In genomic region chr16:66936462-66936861, GRCh38 we compare ENCODE assay signal across 1 cellular context.
TF ChIP-seq lines count a peak whose summit lies in the region.

No MANE protein-coding gene starts in this region.

TF ChIP-seq in GM23338, 12 proteins besides CTCF, POLR2A, EP300 and RAD21 (continued from another document):
- no peak for TF ChIP-seq ZNF462 (CRISPR knock-in tag; IDR thresholded peaks at IDR 0.05)
- TF ChIP-seq EZH2phosphoT487 (IDR thresholded peaks at IDR 0.05; ENCODE audit: unreplicated experiment) = no peak
- no peak for TF ChIP-seq EZH2 (IDR thresholded peaks at IDR 0.05; ENCODE audit: low read depth, unreplicated experiment)
- no peak for TF ChIP-seq REST (IDR thresholded peaks at IDR 0.05; ENCODE audit: unreplicated experiment)
